25 cellular contexts compared by ENCODE assay signal in the genomic region with DNA sequence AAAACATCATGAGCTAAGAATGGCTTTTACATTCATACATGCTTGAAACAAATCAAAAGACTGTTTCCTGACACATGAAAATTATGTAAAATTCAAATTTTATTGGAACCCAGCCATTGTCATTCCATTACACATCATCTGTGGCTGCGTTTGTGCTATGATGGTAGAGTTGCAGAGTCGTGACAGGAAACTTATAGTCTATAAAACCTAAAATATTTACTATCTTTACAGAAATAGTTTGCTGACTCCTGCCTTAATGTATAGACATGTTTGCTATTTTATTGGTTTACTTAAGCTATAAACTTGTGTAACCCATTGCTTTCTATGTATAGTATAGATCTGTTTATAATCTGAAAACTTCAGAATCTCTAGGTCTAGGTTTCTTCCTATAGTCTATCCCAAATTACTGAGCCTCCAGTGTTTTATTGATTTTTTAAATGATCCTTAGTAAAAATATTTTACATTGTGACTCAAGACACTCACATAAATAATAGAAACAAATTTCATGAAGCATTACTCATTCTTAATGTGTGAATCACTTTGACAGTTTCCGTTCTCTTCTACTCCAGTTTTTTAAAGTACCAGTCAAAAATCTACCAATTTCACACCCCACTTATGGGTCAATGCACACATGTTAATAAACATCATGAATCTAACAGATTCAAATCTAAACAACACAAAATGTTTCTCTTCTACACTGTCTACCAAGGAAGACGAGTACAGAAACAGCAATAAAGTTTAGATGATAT. TPM values are rescaled to one million over a fixed set of nuclear protein-coding genes. Genes with fewer than 3 reads are reported as not detected.
DNase-seq lines count a peak whose midpoint lies in the region; ATAC-seq, FAIRE-seq and TF ChIP-seq lines count a peak whose summit lies in the region.
"Had no signal": no experiment of that assay in that cellular context is flagged by ENCODE, and none has a peak within 500 bp of the region (broad histone marks: within the 10 kb centered on the region; RNA-seq: fewer than 3 reads in every experiment).

No MANE protein-coding gene starts in this region.

- intact Hi-C loops in Right ventricle myocardium superior (cut with DNase I): loop anchor here (10.0 kb wide), 1 partner anchor 695 kb away; no protein-coding TSS in a partner anchor

- DNase-seq in ELR (ENCODE audit: low read depth) (peak; percentile 75), M059J (ENCODE audit: low read depth) (peak; percentile 73), bronchial epithelial cell (ENCODE audit: low read depth) (peak; percentile 73), osteocyte (ENCODE audit: extremely low spot score, unreplicated experiment) (no peak), OCI-M2 (lab: John Stamatoyannopoulos, UW; ENCODE audit: unreplicated experiment) (no peak), Right ventricle myocardium superior (no peak)
- DNase-seq in activated T-cell treated with anti-CD3 and anti-CD28 coated beads, Interleukin-2, amount 50 U/mL, for 72 hours: no peak
- DNase-seq: activated CD4-positive, CD25-positive, alpha-beta regulatory T cell treated with anti-CD3 and anti-CD28 coated beads, Interleukin-2, amount 50 U/mL, for 72 hours; activated CD8-positive, alpha-beta T cell treated with anti-CD3 and anti-CD28 coated beads, Interleukin-2, amount 10 ng/mL, durations not matched to agents 7 days and 5 days; activated gamma-delta T cell treated with Interleukin-2 at 50 U/mL for 16 hours; activated naive CD8-positive, alpha-beta T cell treated with anti-CD3 and anti-CD28 coated beads, Interleukin-2, amount 50 U/mL, for 24 hours; body of pancreas; CD4-positive, alpha-beta T cell; effector memory CD4-positive, alpha-beta T cell; hypothalamus; lower lobe of right lung; mucosa of descending colon; NCI-H187 treated with DMSO at 0.1 percent for 48 hours; stimulated activated naive CD4-positive, alpha-beta T cell treated with Interleukin-2 at 50 U/mL for 16 hours; testis; uterus had no signal

- no peak overlapping the region for H3K4me3 ChIP-seq in bronchial epithelial cell (ENCODE audit: low read depth, low read length)
- H3K4me3 ChIP-seq: body of pancreas, gastroesophageal sphincter, lower lobe of right lung, mucosa of descending colon, right atrium auricular region, testis, uterus had no signal

- no peaks in the 10 kb centered on the region for H3K27me3 ChIP-seq in bronchial epithelial cell (ENCODE audit: control insufficient read depth, insufficient read depth, low read length)
- H3K27me3 ChIP-seq: body of pancreas, right atrium auricular region, testis, uterus had no signal

- H3K27ac Mint-ChIP-seq in osteocyte (ENCODE audit: unreplicated experiment): peak overlapping the region; percentile 84
- no peak overlapping the region for H3K27ac Mint-ChIP-seq in activated T-cell treated with anti-CD3 and anti-CD28 coated beads, Interleukin-2, amount 50 U/mL, for 72 hours
- H3K27ac Mint-ChIP-seq: activated CD8-positive, alpha-beta T cell treated with anti-CD3 and anti-CD28 coated beads, Interleukin-2, amount 10 ng/mL, durations not matched to agents 7 days and 5 days; activated naive CD8-positive, alpha-beta T cell treated with anti-CD3 and anti-CD28 coated beads, Interleukin-2, amount 50 U/mL, for 24 hours; CD4-positive, alpha-beta T cell; nephron had no signal

- no peaks in the 10 kb centered on the region for H3K9me3 Mint-ChIP-seq in osteocyte (ENCODE audit: unreplicated experiment)
- H3K9me3 Mint-ChIP-seq in activated T-cell treated with anti-CD3 and anti-CD28 coated beads, Interleukin-2, amount 50 U/mL, for 72 hours: peaks cover 0 to 2% of the 10 kb centered on the region in 2 donors
- H3K9me3 Mint-ChIP-seq: activated naive CD8-positive, alpha-beta T cell treated with anti-CD3 and anti-CD28 coated beads, Interleukin-2, amount 50 U/mL, for 24 hours had no signal

- ATAC-seq in activated T-cell treated with anti-CD3 and anti-CD28 coated beads, Interleukin-2, amount 50 U/mL, for 72 hours (replicated peaks in 1 of 2): no peak
- no peak for ATAC-seq in Right ventricle myocardium superior (ENCODE audit: poor library complexity)
- ATAC-seq: activated CD8-positive, alpha-beta T cell treated with anti-CD3 and anti-CD28 coated beads, Interleukin-2, amount 10 ng/mL, durations not matched to agents 7 days and 5 days; activated naive CD8-positive, alpha-beta T cell treated with anti-CD3 and anti-CD28 coated beads, Interleukin-2, amount 50 U/mL, for 24 hours; body of pancreas; gastroesophageal sphincter; lower lobe of right lung; mucosa of descending colon had no signal

- no peaks in the 10 kb centered on the region for H3K36me3 ChIP-seq in bronchial epithelial cell (ENCODE audit: control insufficient read depth, insufficient read depth, low read length)
- H3K36me3 ChIP-seq: gastroesophageal sphincter, lower lobe of right lung, right atrium auricular region, uterus had no signal

- FAIRE-seq in bronchial epithelial cell (lab: Jason Lieb, UNC): no peak

- H3K27me3 Mint-ChIP-seq in osteocyte (ENCODE audit: unreplicated experiment): no peaks in the 10 kb centered on the region
- peaks cover 18% of the 10 kb centered on the region for H3K27me3 Mint-ChIP-seq in activated T-cell treated with anti-CD3 and anti-CD28 coated beads, Interleukin-2, amount 50 U/mL, for 72 hours (ENCODE audit: low read depth)

- H3K36me3 Mint-ChIP-seq in osteocyte (ENCODE audit: unreplicated experiment): no peaks in the 10 kb centered on the region
- no peaks in the 10 kb centered on the region for H3K36me3 Mint-ChIP-seq in activated T-cell treated with anti-CD3 and anti-CD28 coated beads, Interleukin-2, amount 50 U/mL, for 72 hours (ENCODE audit: insufficient read depth in 2 of 2)

- peaks cover 17% of the 10 kb centered on the region for H3K4me1 Mint-ChIP-seq in osteocyte (ENCODE audit: unreplicated experiment)
- H3K4me1 Mint-ChIP-seq in activated T-cell treated with anti-CD3 and anti-CD28 coated beads, Interleukin-2, amount 50 U/mL, for 72 hours (ENCODE audit: low read depth): peaks cover 5% of the 10 kb centered on the region
- H3K4me1 Mint-ChIP-seq: activated naive CD8-positive, alpha-beta T cell treated with anti-CD3 and anti-CD28 coated beads, Interleukin-2, amount 50 U/mL, for 24 hours; nephron had no signal

- no peak for TF ChIP-seq CTCF in bronchial epithelial cell (IDR thresholded peaks at IDR 0.05; ENCODE audit: insufficient read depth, low read length, severe bottlenecking)
- no peak for TF ChIP-seq CTCF in osteocyte (IDR thresholded peaks at IDR 0.05)

- H3K4me3 Mint-ChIP-seq in osteocyte (ENCODE audit: unreplicated experiment): no peak overlapping the region
- no peak overlapping the region for H3K4me3 Mint-ChIP-seq in activated T-cell treated with anti-CD3 and anti-CD28 coated beads, Interleukin-2, amount 50 U/mL, for 72 hours
- H3K4me3 Mint-ChIP-seq: activated CD8-positive, alpha-beta T cell treated with anti-CD3 and anti-CD28 coated beads, Interleukin-2, amount 10 ng/mL, durations not matched to agents 7 days and 5 days; activated naive CD8-positive, alpha-beta T cell treated with anti-CD3 and anti-CD28 coated beads, Interleukin-2, amount 50 U/mL, for 24 hours; CD4-positive, alpha-beta T cell; nephron had no signal

RNA-seq across cellular contexts. Expression of gene MRPL19, which starts 26.4 kb away (rescaled TPM):
- 51.0 and 71.6 TPM in 2 replicates for total RNA-seq in M059J (2014; rRNA removed; shearing (Covaris generic))
- total RNA-seq in bronchial epithelial cell (36.2 and 51.6 TPM in 2 replicates), osteocyte (44.8 and 46.6 TPM in 2 replicates), Right ventricle myocardium superior (51.8 TPM)
- 10 to 100 TPM; 45.0 to 51.0 TPM for total RNA-seq in activated T-cell treated with anti-CD3 and anti-CD28 coated beads, Interleukin-2, amount 50 U/mL, for 72 hours

RNA-seq across cellular contexts. Expression of gene EVA1A, which starts 59.4 kb away (rescaled TPM):
- total RNA-seq in M059J (2014; rRNA removed; shearing (Covaris generic)): 122 and 124 TPM in 2 replicates
- total RNA-seq in bronchial epithelial cell (4.6 and 5.8 TPM in 2 replicates), osteocyte (30.7 and 33.5 TPM in 2 replicates), Right ventricle myocardium superior (0.97 TPM)
- total RNA-seq in activated T-cell treated with anti-CD3 and anti-CD28 coated beads, Interleukin-2, amount 50 U/mL, for 72 hours: under 1 TPM; 0.38 to 0.56 TPM
- total RNA-seq: activated CD8-positive, alpha-beta T cell treated with anti-CD3 and anti-CD28 coated beads, Interleukin-2, amount 10 ng/mL, durations not matched to agents 7 days and 5 days; CD4-positive, alpha-beta T cell; T-helper 1 cell treated with Interleukin-12 subunit alpha and Interleukin-12 subunit beta and Interleukin-4 antibody, amounts not matched to agents 30 ng/mL and 1 ng/mL, for 36 hours had no signal

Comparison
In these comparisons a context has a peak if more than half of its experiments do, and no peak if none do; other contexts are left out.
1. DNase-seq: peak in ELR (single experiment), M059J (single experiment) and bronchial epithelial cell (single experiment); none in osteocyte (single experiment), OCI-M2 (single experiment), activated T-cell treated with anti-CD3 and anti-CD28 coated beads, Interleukin-2, amount 50 U/mL, for 72 hours (0 of 2) and Right ventricle myocardium superior (single experiment).